Comparison of ENCODE assay signal across 1 cellular context in the genomic region with DNA sequence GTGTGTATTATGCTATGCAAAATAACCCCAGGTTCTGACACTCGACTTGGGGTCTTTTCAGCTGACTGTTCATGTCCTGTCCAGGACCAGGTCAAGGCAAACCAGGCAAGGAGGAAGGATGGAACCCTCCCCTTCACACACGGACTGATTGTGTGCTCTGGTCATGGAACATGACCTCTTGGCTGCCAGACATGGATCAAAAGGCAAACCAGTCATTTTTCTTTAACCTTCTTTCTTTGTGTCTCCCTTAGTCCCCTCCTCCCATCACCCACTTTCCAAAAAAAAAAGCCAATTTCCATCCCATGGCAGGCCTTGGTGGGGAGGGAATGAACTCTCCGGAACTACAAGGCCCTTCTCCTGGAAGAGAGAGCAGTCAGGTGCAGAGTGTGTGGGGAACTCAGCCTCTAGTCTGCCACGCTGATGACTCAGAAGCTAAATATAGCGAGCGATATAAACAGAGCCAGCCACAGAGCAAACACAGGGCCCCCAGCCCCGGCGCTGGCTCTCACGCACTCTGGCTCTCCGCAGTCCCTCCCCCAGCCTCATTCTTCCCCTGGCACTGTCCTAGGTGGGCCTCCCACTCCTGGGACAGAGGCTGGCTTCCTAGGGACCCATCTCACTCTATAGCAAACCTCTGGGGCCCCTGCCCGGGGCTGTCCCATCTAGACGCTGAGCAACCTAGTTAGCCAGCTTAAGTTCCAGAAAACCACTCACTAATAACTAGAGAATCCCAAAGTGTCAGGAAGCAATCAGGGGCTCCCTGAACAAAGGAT.
TF ChIP-seq lines count a peak whose summit lies in the region.

No MANE protein-coding gene starts in this region.

TF ChIP-seq in GM12878, 131 proteins besides CTCF, POLR2A, EP300 and RAD21 (continued from another document):
- no peak; the same call in 1 of the 2 replicates for TF ChIP-seq IRF4 (IDR thresholded peaks at IDR 0.05; ENCODE audit: low read depth, low read length)
- TF ChIP-seq KDM1A (IDR thresholded peaks at IDR 0.05; ENCODE audit: borderline replicate concordance): no peak
- no peak for TF ChIP-seq CHD4 (IDR thresholded peaks at IDR 0.05)
- TF ChIP-seq SIN3A (IDR thresholded peaks at IDR 0.05; ENCODE audit: low read depth, low read length): peak; percentile 52; the same call in 1 of the 2 replicates
- no peak for TF ChIP-seq HCFC1 (IDR thresholded peaks at IDR 0.05; ENCODE audit: low read length)
- no peak for TF ChIP-seq SREBF2 (IDR thresholded peaks at IDR 0.05; ENCODE audit: low read length)
- no peak for TF ChIP-seq ZNF24 (IDR thresholded peaks at IDR 0.05)
- no peak for TF ChIP-seq ZNF384 (IDR thresholded peaks at IDR 0.05; ENCODE audit: borderline replicate concordance, low read depth, low read length)
- TF ChIP-seq RCOR1 (conservative IDR thresholded peaks at IDR 0.05; ENCODE audit: low read depth, low read length): peak; percentile 91; the same call in 1 of the 2 replicates
- TF ChIP-seq BMI1 (IDR thresholded peaks at IDR 0.05; ENCODE audit: borderline replicate concordance): peak; percentile 57; the same call in 1 of the 2 replicates
- 0 out of 2 replicates have a peak, but pooled peaks have one; percentile 50 for TF ChIP-seq ESRRA (IDR thresholded peaks at IDR 0.05; ENCODE audit: low read length)
- no peak for TF ChIP-seq RB1 (IDR thresholded peaks at IDR 0.05; ENCODE audit: borderline replicate concordance)
- TF ChIP-seq NFYA (IDR thresholded peaks at IDR 0.05; ENCODE audit: borderline replicate concordance, low read depth, low read length): no peak
- TF ChIP-seq SP1 (IDR thresholded peaks at IDR 0.05; ENCODE audit: low read depth, low read length): peak; percentile 95
- no peak for TF ChIP-seq IRF3 (IDR thresholded peaks at IDR 0.05)
- TF ChIP-seq ZBTB40 (IDR thresholded peaks at IDR 0.05; ENCODE audit: borderline replicate concordance): no peak; the same call in 1 of the 2 replicates
- peak; percentile 70 for TF ChIP-seq NR2F1 (conservative IDR thresholded peaks at IDR 0.05)
- peak; percentile 93 for TF ChIP-seq CBFB (IDR thresholded peaks at IDR 0.05; ENCODE audit: low read depth)
- TF ChIP-seq GATAD2B (conservative IDR thresholded peaks at IDR 0.05; ENCODE audit: low read depth): peak; percentile 95
- no peak for TF ChIP-seq RBBP5 (conservative IDR thresholded peaks at IDR 0.05)
- TF ChIP-seq ZBTB11 (CRISPR knock-in tag; IDR thresholded peaks at IDR 0.05): no peak
- TF ChIP-seq NR2C1 (IDR thresholded peaks at IDR 0.05): no peak
- TF ChIP-seq STAT3 (IDR thresholded peaks at IDR 0.05; ENCODE audit: low read depth, low read length): 0 out of 2 replicates have a peak, but pooled peaks have one; percentile 67
- no peak for TF ChIP-seq IRF5 (IDR thresholded peaks at IDR 0.05; ENCODE audit: borderline replicate concordance)
- peak; percentile 20 for TF ChIP-seq RELA (IDR thresholded peaks at IDR 0.05; ENCODE audit: borderline replicate concordance, partially characterized antibody)
- TF ChIP-seq FOXK2 (IDR thresholded peaks at IDR 0.05): no peak
- TF ChIP-seq MTA2 (IDR thresholded peaks at IDR 0.05; ENCODE audit: low read depth): peak; percentile 87
- no peak for TF ChIP-seq WRNIP1 (IDR thresholded peaks at IDR 0.05; ENCODE audit: borderline replicate concordance, low read depth, low read length)
- no peak for TF ChIP-seq HDAC2 (IDR thresholded peaks at IDR 0.05)
- TF ChIP-seq PAX5 (IDR thresholded peaks at IDR 0.05; ENCODE audit: borderline replicate concordance, low read depth, low read length): peak; percentile 95
- TF ChIP-seq TCF12 (IDR thresholded peaks at IDR 0.05; ENCODE audit: low read depth, low read length): peak; percentile 95
